Comparison of ENCODE assay signal across 8 cellular contexts in genomic region chr10:101041252-101041761, GRCh38.
A peak's percentile ranks its signal among the peaks of the same experiment; 100 is the strongest.
DNase-seq lines count a peak whose midpoint lies in the region; ATAC-seq lines count a peak whose summit lies in the region.

No MANE protein-coding gene starts in this region.

- peak; percentile 86 for DNase-seq in GM03348 (ENCODE audit: low spot score)
- DNase-seq in NCI-H146 treated with DMSO at 0.1 percent for 48 hours (lab: John Stamatoyannopoulos, UW; ENCODE audit: unreplicated experiment), result peak; percentile 54
- DNase-seq in T-helper 2 cell, result peak in 4 of 5 experiments; percentile 60 to 78 (median 62)
- DNase-seq in astrocyte of the hippocampus (ENCODE audit: low read depth, low spot score), result peak; percentile 91
- DNase-seq in iPS-NIHi11 (ENCODE audit: low spot score), result peak; percentile 80
- DNase-seq in stimulated activated CD4-positive, alpha-beta T cell treated with anti-CD3 and anti-CD28 coated beads, Interleukin-12 subunit alpha, Interleukin-12 subunit beta, amount 100 ng/mL, for 48 hours (ENCODE audit: low read depth in 2 of 3, low spot score in 1 of 3), result peak; percentile 42 to 70 (median 46)

- ATAC-seq in HG02588 (IDR thresholded peaks at IDR 0.05; ENCODE audit: unreplicated experiment) (peak; percentile 46), HG03457 (IDR thresholded peaks at IDR 0.05; ENCODE audit: unreplicated experiment) (no peak)
